Comparison of ENCODE assay signal across 8 cellular contexts in genomic region chr12:54207539-54208267, GRCh38. TPM values are rescaled to one million over a fixed set of nuclear protein-coding genes. Genes with fewer than 3 reads are reported as not detected.
DNase-seq lines count a peak whose midpoint lies in the region; ATAC-seq and TF ChIP-seq lines count a peak whose summit lies in the region.

No MANE protein-coding gene starts in this region.

- no peaks in the 10 kb centered on the region for H3K4me1 ChIP-seq in mesenchymal stem cell (ENCODE audit: control insufficient read depth, insufficient read depth, low read depth, low read length)

- H3K14ac ChIP-seq in mesenchymal stem cell (ENCODE audit: low read length in 2 of 2): no peak overlapping the region

- no peak overlapping the region for H2BK15ac ChIP-seq in mesenchymal stem cell (ENCODE audit: low read depth, poor library complexity, severe bottlenecking)

- no peak overlapping the region for H2BK120ac ChIP-seq in mesenchymal stem cell (ENCODE audit: low read depth, low read length)

- 26% methylated on average over 16 of the region's 16 CpGs for WGBS in mesenchymal stem cell

- H3K36me3 Mint-ChIP-seq in HFFc6 (ENCODE audit: low read depth): no peaks in the 10 kb centered on the region
- no peaks in the 10 kb centered on the region for H3K36me3 Mint-ChIP-seq in activated CD4-positive, alpha-beta T cell treated with anti-CD3 and anti-CD28 coated beads, Interleukin-2, amount 10 ng/mL, durations not matched to agents 24 days and 14 days (ENCODE audit: low read depth)

- no peak overlapping the region for H4K8ac ChIP-seq in mesenchymal stem cell (ENCODE audit: low read length)

- no peak overlapping the region for H3K4me2 ChIP-seq in mesenchymal stem cell (ENCODE audit: low read length, poor library complexity, severe bottlenecking)

- H2BK12ac ChIP-seq in mesenchymal stem cell (ENCODE audit: low read length in 2 of 2): no peak overlapping the region

- H3K9me3 Mint-ChIP-seq in HFFc6: no peaks in the 10 kb centered on the region
- H3K9me3 Mint-ChIP-seq in activated CD4-positive, alpha-beta T cell treated with anti-CD3 and anti-CD28 coated beads, Interleukin-2, amount 10 ng/mL, durations not matched to agents 24 days and 14 days: no peaks in the 10 kb centered on the region

- no peak overlapping the region for H3K4ac ChIP-seq in mesenchymal stem cell (ENCODE audit: low read depth in 1 of 2, low read length in 2 of 2)

- no peak overlapping the region for H3K18ac ChIP-seq in mesenchymal stem cell (ENCODE audit: low read depth in 1 of 2, low read length in 2 of 2)

- H3K23ac ChIP-seq in mesenchymal stem cell (ENCODE audit: low read length in 2 of 2): no peak overlapping the region

- no peaks in the 10 kb centered on the region for H3K36me3 ChIP-seq in mesenchymal stem cell (ENCODE audit: control insufficient read depth in 1 of 2, insufficient read depth in 2 of 2, low read depth in 1 of 2, low read length in 2 of 2)

- no peak overlapping the region for H3K4me3 Mint-ChIP-seq in HFFc6
- no peak overlapping the region for H3K4me3 Mint-ChIP-seq in activated CD4-positive, alpha-beta T cell treated with anti-CD3 and anti-CD28 coated beads, Interleukin-2, amount 10 ng/mL, durations not matched to agents 24 days and 14 days

- H4K91ac ChIP-seq in mesenchymal stem cell (ENCODE audit: low read length): no peak overlapping the region

- no peak overlapping the region for H2BK5ac ChIP-seq in mesenchymal stem cell (ENCODE audit: low read depth, low read length, poor library complexity, severe bottlenecking)

- no peak overlapping the region for H3K27ac ChIP-seq in mesenchymal stem cell (ENCODE audit: low read length, poor library complexity, severe bottlenecking)

- no peak overlapping the region for H3K27ac Mint-ChIP-seq in HFFc6
- H3K27ac Mint-ChIP-seq in activated CD4-positive, alpha-beta T cell treated with anti-CD3 and anti-CD28 coated beads, Interleukin-2, amount 10 ng/mL, durations not matched to agents 24 days and 14 days: no peak overlapping the region

- no peak overlapping the region for H2AFZ ChIP-seq in mesenchymal stem cell (ENCODE audit: low read depth, low read length)

- no peaks in the 10 kb centered on the region for H3K4me1 Mint-ChIP-seq in HFFc6 (ENCODE audit: low read depth)
- peaks cover 2% of the 10 kb centered on the region for H3K4me1 Mint-ChIP-seq in activated CD4-positive, alpha-beta T cell treated with anti-CD3 and anti-CD28 coated beads, Interleukin-2, amount 10 ng/mL, durations not matched to agents 24 days and 14 days

- DNase-seq in ELR (ENCODE audit: low read depth) (peak; percentile 76), HFFc6 (peak; percentile 23), NCI-H2171 treated with DMSO at 0.1 percent for 48 hours (lab: John Stamatoyannopoulos, UW) (peak; percentile 71), dedifferentiated amniotic fluid mesenchymal stem cell (ENCODE audit: extremely low spot score) (peak; percentile 30), mesenchymal stem cell (peak; percentile 69)
- peak; percentile 94 for DNase-seq in activated CD4-positive, alpha-beta T cell treated with anti-CD3 and anti-CD28 coated beads, Interleukin-2, amount 10 ng/mL, durations not matched to agents 24 days and 14 days
- peak; percentile 75 for DNase-seq in stimulated activated CD8-positive, alpha-beta memory T cell treated with anti-CD3 and anti-CD28 coated beads, Interleukin-4, amount 100 ng/mL, for 24 hours (ENCODE audit: low read depth)

- intact Hi-C loops in activated CD4-positive, alpha-beta T cell treated with anti-CD3 and anti-CD28 coated beads, Interleukin-2, amount 10 ng/mL, durations not matched to agents 24 days and 14 days (cut with micrococcal nuclease): loop anchor here (2.0 kb wide), 1 partner anchor 17 kb away; no protein-coding TSS in a partner anchor

- ATAC-seq in GM19035 (IDR thresholded peaks at IDR 0.05; ENCODE audit: unreplicated experiment): no peak

- H3K79me1 ChIP-seq in mesenchymal stem cell (replicated peaks; ENCODE audit: low read length, poor library complexity, severe bottlenecking): no peaks in the 10 kb centered on the region

- H3K27me3 ChIP-seq in mesenchymal stem cell (ENCODE audit: control insufficient read depth in 1 of 2, insufficient read depth in 1 of 2, low read length in 2 of 2): peaks cover 16 to 30% of the 10 kb centered on the region in 2 experiments

- H3K27me3 Mint-ChIP-seq in HFFc6 (ENCODE audit: insufficient read depth): peaks cover 35% of the 10 kb centered on the region
- H3K27me3 Mint-ChIP-seq in activated CD4-positive, alpha-beta T cell treated with anti-CD3 and anti-CD28 coated beads, Interleukin-2, amount 10 ng/mL, durations not matched to agents 24 days and 14 days: peaks cover 44% of the 10 kb centered on the region

- no peak overlapping the region for H2AK5ac ChIP-seq in mesenchymal stem cell (ENCODE audit: low read length, severe bottlenecking)

- H3K9ac ChIP-seq in mesenchymal stem cell (ENCODE audit: low read length): no peak overlapping the region

- no peaks in the 10 kb centered on the region for H3K9me3 ChIP-seq in mesenchymal stem cell (ENCODE audit: control insufficient read depth, low read length)

- TF ChIP-seq CTCF in HFFc6 (IDR thresholded peaks at IDR 0.05): peak; percentile 94

- H3K4me3 ChIP-seq in mesenchymal stem cell (ENCODE audit: insufficient read depth in 1 of 2, low read depth in 1 of 2, low read length in 2 of 2): no peak overlapping the region

RNA-seq across cellular contexts. Expression of gene SMUG1, which starts 18.9 kb away (rescaled TPM):
- total RNA-seq in HFFc6 (2021; fragmentation: NEBNext Ultra II Directional; extraction: Animal tissue kit (Norgen Biotek cat#: 25700)): 10 to 100 TPM; 21.4 to 28.4 (median 26.1) TPM
- total RNA-seq in activated CD4-positive, alpha-beta T cell treated with anti-CD3 and anti-CD28 coated beads, Interleukin-2, amount 10 ng/mL, durations not matched to agents 24 days and 14 days: 28.2 and 28.8 TPM in 2 replicates
- 19.6 TPM for polyA plus RNA-seq in mesenchymal stem cell (2013, experiment 1 of 2)
- 20.7 TPM for polyA plus RNA-seq in mesenchymal stem cell (2013, experiment 2 of 2)

Comparison
In these comparisons a context has a peak if more than half of its experiments do, and no peak if none do; other contexts are left out.
1. DNase-seq: peak in every context shown above with its lines; median percentile 94 in activated CD4-positive, alpha-beta T cell treated with anti-CD3 and anti-CD28 coated beads, Interleukin-2, amount 10 ng/mL, durations not matched to agents 24 days and 14 days; 76 in ELR; 75 in stimulated activated CD8-positive, alpha-beta memory T cell treated with anti-CD3 and anti-CD28 coated beads, Interleukin-4, amount 100 ng/mL, for 24 hours; 71 in NCI-H2171 treated with DMSO at 0.1 percent for 48 hours; 69 in mesenchymal stem cell; 30 in dedifferentiated amniotic fluid mesenchymal stem cell; 23 in HFFc6.